14 cellular contexts compared by ENCODE assay signal in the genomic region with DNA sequence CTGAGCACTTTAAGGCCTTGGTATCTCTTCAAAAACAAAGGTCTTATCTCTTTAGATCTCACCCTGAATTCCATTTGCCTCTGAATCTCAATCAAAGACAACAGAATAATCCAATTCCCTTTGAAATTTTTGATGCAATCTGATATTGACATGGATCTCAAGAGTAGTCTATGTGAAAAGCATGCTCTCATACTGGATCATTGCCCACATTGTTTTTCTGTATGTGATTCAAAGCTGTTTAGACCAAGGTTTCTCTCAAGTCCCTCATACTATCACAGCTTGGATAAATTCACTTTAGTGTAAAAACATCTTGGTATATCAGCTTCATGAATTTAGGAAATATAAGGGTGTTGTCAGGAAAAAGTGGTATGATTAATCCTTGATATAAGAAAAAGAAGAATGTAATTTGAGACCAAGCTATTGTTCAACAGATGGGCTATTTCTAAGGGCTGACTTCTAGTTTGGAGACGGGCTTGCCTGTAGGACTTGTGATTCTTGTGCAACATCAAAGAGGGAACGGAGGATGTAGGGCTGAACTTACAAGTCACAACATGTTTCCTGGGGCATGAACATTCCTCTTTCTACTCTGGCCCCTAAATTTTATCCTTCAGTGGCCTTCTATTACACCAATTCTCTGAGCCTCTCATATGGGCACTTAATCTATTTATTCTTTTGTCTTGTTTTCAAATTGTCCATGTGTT.
DNase-seq lines count a peak whose midpoint lies in the region; ATAC-seq and TF ChIP-seq lines count a peak whose summit lies in the region.
"Had no signal": no experiment of that assay in that cellular context is flagged by ENCODE, and none has a peak within 500 bp of the region (broad histone marks: within the 10 kb centered on the region; RNA-seq: fewer than 3 reads in every experiment).

No MANE protein-coding gene starts in this region.

- TF ChIP-seq POLR2A in breast epithelium (IDR thresholded peaks at IDR 0.05), result no peak

- CTCF ChIA-PET in MCF 10A (lab: Yijun Ruan, JAX), result interaction anchor here (0.5 kb wide), 2 partner anchors 24 to 175 kb away, joined by 3 read pairs; no protein-coding TSS in a partner anchor
- CTCF ChIA-PET in activated CD8-positive, alpha-beta T cell treated with anti-CD3 and anti-CD28 coated beads, Interleukin-2, amount 10 ng/mL, durations not matched to agents 7 days and 5 days (lab: Charles Lee), result no interaction called here

- DNase-seq in MCF 10A (ENCODE audit: unreplicated experiment), result peak; percentile 89
- no peak for DNase-seq in breast epithelium (ENCODE audit: low spot score in 2 of 2)
- peak; percentile 49 for DNase-seq in SK-N-DZ (ENCODE audit: low spot score)
- peak; percentile 95 for DNase-seq in fibroblast of pulmonary artery (ENCODE audit: low read depth)
- DNase-seq in upper lobe of right lung, result no peak
- no peak for DNase-seq in activated CD8-positive, alpha-beta T cell treated with anti-CD3 and anti-CD28 coated beads, Interleukin-2, amount 10 ng/mL, durations not matched to agents 7 days and 5 days
- no peak for DNase-seq in Right ventricle myocardium inferior (ENCODE audit: missing footprints)
- DNase-seq: NCI-H2029, T-helper 9 cell had no signal

- TF ChIP-seq CTCF in MCF 10A (IDR thresholded peaks at IDR 0.05; ENCODE audit: unreplicated experiment), result no peak
- TF ChIP-seq CTCF in breast epithelium (IDR thresholded peaks at IDR 0.05), result no peak
- no peak for TF ChIP-seq CTCF in fibroblast of pulmonary artery (IDR thresholded peaks at IDR 0.05; ENCODE audit: low read length, missing control alignments)
- no peak for TF ChIP-seq CTCF in upper lobe of right lung (IDR thresholded peaks at IDR 0.05)

- POLR2A ChIA-PET in MCF 10A (lab: Yijun Ruan, JAX), result interaction anchor here (0.8 to 1.4 kb wide), 5 partner anchors 15 to 78 kb away, joined by 3 to 8 read pairs (median 5); partner anchors contain the start of gene CITED2
- POLR2A ChIA-PET in activated CD8-positive, alpha-beta T cell treated with anti-CD3 and anti-CD28 coated beads, Interleukin-2, amount 10 ng/mL, durations not matched to agents 7 days and 5 days (lab: Charles Lee), result no interaction called here

- H3K36me3 ChIP-seq in breast epithelium, result no peaks in the 10 kb centered on the region
- no peaks in the 10 kb centered on the region for H3K36me3 ChIP-seq in upper lobe of right lung
- H3K36me3 ChIP-seq: neutrophil had no signal

- H3K9me3 Mint-ChIP-seq in MCF 10A (ENCODE audit: unreplicated experiment), result peaks cover 5% of the 10 kb centered on the region
- H3K9me3 Mint-ChIP-seq in activated CD8-positive, alpha-beta T cell treated with anti-CD3 and anti-CD28 coated beads, Interleukin-2, amount 10 ng/mL, durations not matched to agents 7 days and 5 days (ENCODE audit: insufficient read depth), result no peaks in the 10 kb centered on the region
- H3K9me3 Mint-ChIP-seq: activated naive CD4-positive, alpha-beta T cell treated with anti-CD3 and anti-CD28 coated beads, Interleukin-2, amount 50 U/mL, for 24 hours had no signal

- H3K27me3 ChIP-seq in breast epithelium, result no peaks in the 10 kb centered on the region
- H3K27me3 ChIP-seq in upper lobe of right lung, result no peaks in the 10 kb centered on the region
- H3K27me3 ChIP-seq: neutrophil had no signal

- H3K4me3 ChIP-seq in breast epithelium, result no peak overlapping the region
- H3K4me3 ChIP-seq in fibroblast of pulmonary artery (replicated peaks; ENCODE audit: low read depth, low read length), result no peak overlapping the region
- no peak overlapping the region for H3K4me3 ChIP-seq in upper lobe of right lung
- H3K4me3 ChIP-seq: A549 had no signal

- BruUV-seq in MCF 10A (replicated peaks; lab: Mats Ljungman, UMichigan), result no TSS peak

- H3K27me3 Mint-ChIP-seq in MCF 10A (ENCODE audit: insufficient read depth, unreplicated experiment), result no peaks in the 10 kb centered on the region
- H3K27me3 Mint-ChIP-seq in activated CD8-positive, alpha-beta T cell treated with anti-CD3 and anti-CD28 coated beads, Interleukin-2, amount 10 ng/mL, durations not matched to agents 7 days and 5 days (ENCODE audit: low read depth), result no peaks in the 10 kb centered on the region

- H3K9me3 ChIP-seq in breast epithelium (no peaks in the 10 kb centered on the region), upper lobe of right lung (no peaks in the 10 kb centered on the region)
- H3K9me3 ChIP-seq: A549, neutrophil had no signal

- intact Hi-C loops in MCF 10A (cut with micrococcal nuclease), result no loop called here
- intact Hi-C loops in breast epithelium (cut with DNase I; ENCODE audit: low total_unique reads), result no loop called here
- intact Hi-C loops in upper lobe of right lung (cut with DNase I), result no loop called here
- intact Hi-C loops in Right ventricle myocardium inferior (cut with DNase I), result no loop called here

- ATAC-seq in upper lobe of right lung (peak; percentile 61), GM21528 (IDR thresholded peaks at IDR 0.05; ENCODE audit: low FRiP score, unreplicated experiment) (no peak), Right ventricle myocardium inferior (no peak)
- no peak for ATAC-seq in activated CD8-positive, alpha-beta T cell treated with anti-CD3 and anti-CD28 coated beads, Interleukin-2, amount 10 ng/mL, durations not matched to agents 7 days and 5 days
- ATAC-seq: A549, left lobe of liver had no signal

- no peak overlapping the region for H3K27ac ChIP-seq in breast epithelium
- H3K27ac ChIP-seq in upper lobe of right lung, result no peak overlapping the region
- H3K27ac ChIP-seq: A549, neutrophil had no signal

- H3K4me1 ChIP-seq in breast epithelium (no peaks in the 10 kb centered on the region), upper lobe of right lung (no peaks in the 10 kb centered on the region)
- H3K4me1 ChIP-seq: A549 had no signal

- H3K27ac Mint-ChIP-seq in MCF 10A (ENCODE audit: low read depth, unreplicated experiment), result peak overlapping the region; percentile 86
- H3K27ac Mint-ChIP-seq in activated CD8-positive, alpha-beta T cell treated with anti-CD3 and anti-CD28 coated beads, Interleukin-2, amount 10 ng/mL, durations not matched to agents 7 days and 5 days, result no peak overlapping the region
- H3K27ac Mint-ChIP-seq: activated naive CD4-positive, alpha-beta T cell treated with anti-CD3 and anti-CD28 coated beads, Interleukin-2, amount 50 U/mL, for 24 hours had no signal

- H3K4me1 Mint-ChIP-seq in MCF 10A (ENCODE audit: insufficient read depth, unreplicated experiment), result peaks cover 20% of the 10 kb centered on the region
- H3K4me1 Mint-ChIP-seq in activated CD8-positive, alpha-beta T cell treated with anti-CD3 and anti-CD28 coated beads, Interleukin-2, amount 10 ng/mL, durations not matched to agents 7 days and 5 days (ENCODE audit: low read depth), result peaks cover 4% of the 10 kb centered on the region
- H3K4me1 Mint-ChIP-seq: activated naive CD4-positive, alpha-beta T cell treated with anti-CD3 and anti-CD28 coated beads, Interleukin-2, amount 50 U/mL, for 24 hours had no signal

- no peaks in the 10 kb centered on the region for H3K36me3 Mint-ChIP-seq in MCF 10A (ENCODE audit: insufficient read depth, unreplicated experiment)
- H3K36me3 Mint-ChIP-seq in activated CD8-positive, alpha-beta T cell treated with anti-CD3 and anti-CD28 coated beads, Interleukin-2, amount 10 ng/mL, durations not matched to agents 7 days and 5 days (ENCODE audit: low read depth), result no peaks in the 10 kb centered on the region
- H3K36me3 Mint-ChIP-seq: activated naive CD4-positive, alpha-beta T cell treated with anti-CD3 and anti-CD28 coated beads, Interleukin-2, amount 50 U/mL, for 24 hours had no signal

- H3K4me3 Mint-ChIP-seq in MCF 10A (ENCODE audit: unreplicated experiment), result no peak overlapping the region
- no peak overlapping the region for H3K4me3 Mint-ChIP-seq in activated CD8-positive, alpha-beta T cell treated with anti-CD3 and anti-CD28 coated beads, Interleukin-2, amount 10 ng/mL, durations not matched to agents 7 days and 5 days
- H3K4me3 Mint-ChIP-seq: activated naive CD4-positive, alpha-beta T cell treated with anti-CD3 and anti-CD28 coated beads, Interleukin-2, amount 50 U/mL, for 24 hours had no signal

Comparison
In these comparisons a context has a peak if more than half of its experiments do, and no peak if none do; other contexts are left out.
1. DNase-seq: peak in MCF 10A (single experiment), SK-N-DZ (single experiment) and fibroblast of pulmonary artery (single experiment); none in breast epithelium (0 of 2), upper lobe of right lung (single experiment), activated CD8-positive, alpha-beta T cell treated with anti-CD3 and anti-CD28 coated beads, Interleukin-2, amount 10 ng/mL, durations not matched to agents 7 days and 5 days (single experiment) and Right ventricle myocardium inferior (single experiment).